Comparison of ENCODE assay signal across 27 cellular contexts in the genomic region with DNA sequence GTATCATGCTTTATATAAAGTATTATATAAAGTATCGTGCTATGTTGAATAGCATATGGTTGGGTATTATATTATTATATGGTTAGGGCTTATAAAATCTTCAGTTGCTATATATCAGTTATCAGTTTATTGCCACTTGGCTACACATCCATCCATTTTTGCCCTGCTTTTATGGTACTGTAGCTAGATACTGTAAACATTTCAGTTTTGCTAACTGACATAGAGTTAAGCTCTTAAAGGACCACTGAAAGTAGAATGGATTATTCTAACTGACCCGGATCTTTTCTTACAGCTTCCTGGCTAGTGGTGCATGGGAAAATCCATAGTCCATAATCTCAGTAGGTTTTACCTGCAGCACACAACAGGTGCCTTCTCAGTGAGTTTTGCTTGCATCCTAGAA.
"Had no signal": no experiment of that assay in that cellular context is flagged by ENCODE, and none has a peak within 500 bp of the region (broad histone marks: within the 10 kb centered on the region; RNA-seq: fewer than 3 reads in every experiment).

No MANE protein-coding gene starts in this region.

- FAIRE-seq: urothelium cell line had no signal

- H3K36me3 ChIP-seq: stomach, suprapubic skin, thoracic aorta, thyroid gland, tibial artery, tibial nerve, transverse colon, upper lobe of left lung, upper lobe of right lung, uterus, vagina had no signal

- ATAC-seq: stimulated activated effector memory CD8-positive, alpha-beta T cell treated with anti-CD3 and anti-CD28 coated beads, Interleukin-12 subunit alpha, Interleukin-12 subunit beta, amount 100 ng/mL, for 72 hours; stimulated activated memory B cell treated with anti-CD40 and anti-IgM and Interleukin-4, amounts not matched to agents 10 μg/mL and 1 μg/mL and 100 μg/mL, for 72 hours; stimulated activated naive B cell treated with anti-CD40 and anti-IgM and Interleukin-4, amounts not matched to agents 10 μg/mL and 1 μg/mL and 100 μg/mL, for 72 hours; stimulated activated naive CD8-positive, alpha-beta T cell treated with anti-CD3 and anti-CD28 coated beads, Interleukin-15, amount 100 ng/mL, for 72 hours; stimulated activated naive CD8-positive, alpha-beta T cell treated with anti-CD3 and anti-CD28 coated beads, Interleukin-15, Interleukin-2, amounts not matched to agents 100 U/mL and 50 U/mL, for 24 hours; upper lobe of right lung had no signal

- H3K27me3 ChIP-seq: stomach, suprapubic skin, testis, thyroid gland, tibial artery, tibial nerve, transverse colon, upper lobe of left lung, upper lobe of right lung, uterus, vagina had no signal

- DNase-seq: stimulated activated CD4-positive, alpha-beta T cell treated with anti-CD3 and anti-CD28 coated beads, Interleukin-2, amount 100 ng/mL, for 48 hours; stimulated activated CD4-positive, alpha-beta T cell treated with anti-CD3 and anti-CD28 coated beads, Interleukin-4, amount 100 ng/mL, for 1 hour; stimulated activated CD4-positive, alpha-beta T cell treated with anti-CD3 and anti-CD28 coated beads, Interleukin-4, amount 100 ng/mL, for 24 hours; stimulated activated CD4-positive, alpha-beta T cell treated with anti-CD3 and anti-CD28 coated beads, Interleukin-4, amount 100 ng/mL, for 4 hours; stimulated activated CD8-positive, alpha-beta memory T cell treated with anti-CD3 and anti-CD28 coated beads, Interleukin-4, amount 100 ng/mL, for 48 hours; stimulated activated naive B cell treated with anti-CD40 and anti-IgM and Interleukin-4, amounts not matched to agents 10 μg/mL and 1 μg/mL and 100 μg/mL, for 72 hours; stimulated activated naive CD4-positive, alpha-beta T cell; stimulated activated naive CD4-positive, alpha-beta T cell treated with Interleukin-2 at 50 U/mL for 16 hours; stimulated activated naive CD8-positive, alpha-beta T cell treated with anti-CD3 and anti-CD28 coated beads, Interleukin-15, amount 100 ng/mL, for 72 hours; stimulated activated naive CD8-positive, alpha-beta T cell treated with anti-CD3 and anti-CD28 coated beads, Interleukin-15, Interleukin-2, amounts not matched to agents 100 U/mL and 50 U/mL, for 24 hours; stomach; substantia nigra; testis; thyroid gland; tibial artery; transverse colon; trophoblast cell; upper lobe of left lung; upper lobe of right lung; uterus had no signal

- H3K27ac ChIP-seq: stomach, suprapubic skin, testis, thoracic aorta, thyroid gland, tibial artery, tibial nerve, transverse colon, upper lobe of left lung, upper lobe of right lung, uterus, vagina had no signal

- H3K9me3 ChIP-seq: stomach, suprapubic skin, testis, thoracic aorta, thyroid gland, tibial artery, tibial nerve, transverse colon, upper lobe of left lung, upper lobe of right lung, uterus, vagina had no signal

- H3K4me1 ChIP-seq: stomach, suprapubic skin, testis, thyroid gland, tibial artery, upper lobe of left lung, upper lobe of right lung, uterus, vagina had no signal

- H3K4me3 ChIP-seq: stomach, suprapubic skin, testis, thoracic aorta, thyroid gland, tibial artery, tibial nerve, transverse colon, upper lobe of left lung, upper lobe of right lung, uterus, vagina had no signal
